In the genomic region with DNA sequence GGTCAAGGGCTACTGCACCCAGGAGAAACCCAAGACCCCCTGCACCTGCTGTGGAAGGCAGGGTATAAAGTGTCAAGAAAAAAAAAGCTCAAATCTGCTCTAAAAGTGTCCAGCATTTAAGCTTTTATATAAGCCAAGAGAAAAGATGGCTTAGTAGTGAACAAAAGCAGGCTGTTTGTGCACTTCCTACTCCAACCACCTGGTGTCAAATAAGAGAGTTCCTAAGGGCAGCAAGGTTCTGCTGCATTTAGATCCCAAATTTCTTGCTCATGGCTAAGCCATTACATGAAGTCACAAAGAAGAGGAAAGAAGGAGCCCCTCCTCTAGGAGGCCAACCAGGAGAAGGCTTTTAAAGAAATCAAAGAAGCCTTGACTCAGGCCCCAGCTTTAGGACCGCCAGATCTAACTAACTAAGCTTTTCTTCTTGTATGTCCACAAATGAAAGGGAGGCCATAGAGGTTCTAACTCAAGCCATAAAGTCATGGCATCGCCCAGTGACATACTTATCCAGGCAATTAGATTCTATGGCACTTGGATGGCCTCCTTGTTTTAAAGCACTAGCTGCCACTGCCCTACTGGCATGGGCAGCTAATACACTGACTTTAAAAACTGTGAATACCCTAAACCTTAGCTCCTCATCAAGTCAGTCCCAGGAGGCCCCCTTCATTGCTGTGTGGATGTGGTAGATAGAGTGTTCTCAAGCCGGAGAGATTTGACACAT, we compare ENCODE assay signal across 2 cellular contexts.
TF ChIP-seq lines count a peak whose summit lies in the region.

No MANE protein-coding gene starts in this region.

TF ChIP-seq in HCT116, 20 proteins besides CTCF, POLR2A, EP300 and RAD21:
- TF ChIP-seq, protein P1, sequence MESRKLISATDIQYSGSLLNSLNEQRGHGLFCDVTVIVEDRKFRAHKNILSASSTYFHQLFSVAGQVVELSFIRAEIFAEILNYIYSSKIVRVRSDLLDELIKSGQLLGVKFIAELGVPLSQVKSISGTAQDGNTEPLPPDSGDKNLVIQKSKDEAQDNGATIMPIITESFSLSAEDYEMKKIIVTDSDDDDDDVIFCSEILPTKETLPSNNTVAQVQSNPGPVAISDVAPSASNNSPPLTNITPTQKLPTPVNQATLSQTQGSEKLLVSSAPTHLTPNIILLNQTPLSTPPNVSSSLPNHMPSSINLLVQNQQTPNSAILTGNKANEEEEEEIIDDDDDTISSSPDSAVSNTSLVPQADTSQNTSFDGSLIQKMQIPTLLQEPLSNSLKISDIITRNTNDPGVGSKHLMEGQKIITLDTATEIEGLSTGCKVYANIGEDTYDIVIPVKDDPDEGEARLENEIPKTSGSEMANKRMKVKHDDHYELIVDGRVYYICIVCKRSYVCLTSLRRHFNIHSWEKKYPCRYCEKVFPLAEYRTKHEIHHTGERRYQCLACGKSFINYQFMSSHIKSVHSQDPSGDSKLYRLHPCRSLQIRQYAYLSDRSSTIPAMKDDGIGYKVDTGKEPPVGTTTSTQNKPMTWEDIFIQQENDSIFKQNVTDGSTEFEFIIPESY (IDR thresholded peaks at IDR 0.05; ENCODE audit: extremely low read depth, insufficient replicate concordance, low read length), result no peak
- TF ChIP-seq EZH2 (IDR thresholded peaks at IDR 0.05), result no peak
- TF ChIP-seq ZNF274 (IDR thresholded peaks at IDR 0.05; ENCODE audit: low read depth, low read length), result no peak
- no peak for TF ChIP-seq ZFX (IDR thresholded peaks at IDR 0.05)

TF ChIP-seq in SK-N-SH treated with all-trans-retinoic acid at 6 μM for 48 hours, 23 proteins besides CTCF, POLR2A, EP300 and RAD21:
- TF ChIP-seq, protein P2, sequence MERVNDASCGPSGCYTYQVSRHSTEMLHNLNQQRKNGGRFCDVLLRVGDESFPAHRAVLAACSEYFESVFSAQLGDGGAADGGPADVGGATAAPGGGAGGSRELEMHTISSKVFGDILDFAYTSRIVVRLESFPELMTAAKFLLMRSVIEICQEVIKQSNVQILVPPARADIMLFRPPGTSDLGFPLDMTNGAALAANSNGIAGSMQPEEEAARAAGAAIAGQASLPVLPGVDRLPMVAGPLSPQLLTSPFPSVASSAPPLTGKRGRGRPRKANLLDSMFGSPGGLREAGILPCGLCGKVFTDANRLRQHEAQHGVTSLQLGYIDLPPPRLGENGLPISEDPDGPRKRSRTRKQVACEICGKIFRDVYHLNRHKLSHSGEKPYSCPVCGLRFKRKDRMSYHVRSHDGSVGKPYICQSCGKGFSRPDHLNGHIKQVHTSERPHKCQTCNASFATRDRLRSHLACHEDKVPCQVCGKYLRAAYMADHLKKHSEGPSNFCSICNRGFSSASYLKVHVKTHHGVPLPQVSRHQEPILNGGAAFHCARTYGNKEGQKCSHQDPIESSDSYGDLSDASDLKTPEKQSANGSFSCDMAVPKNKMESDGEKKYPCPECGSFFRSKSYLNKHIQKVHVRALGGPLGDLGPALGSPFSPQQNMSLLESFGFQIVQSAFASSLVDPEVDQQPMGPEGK (CRISPR knock-in tag; IDR thresholded peaks at IDR 0.05; ENCODE audit: borderline replicate concordance), result no peak
- TF ChIP-seq ZFP3 (CRISPR knock-in tag; IDR thresholded peaks at IDR 0.05), result no peak
- no peak for TF ChIP-seq ESRRG (CRISPR knock-in tag; IDR thresholded peaks at IDR 0.05)
- TF ChIP-seq TCF4 (CRISPR knock-in tag; IDR thresholded peaks at IDR 0.05; ENCODE audit: borderline replicate concordance), result no peak
- TF ChIP-seq SNAI2 (CRISPR knock-in tag; IDR thresholded peaks at IDR 0.05), result no peak
- no peak for TF ChIP-seq GLIS3 (CRISPR knock-in tag; IDR thresholded peaks at IDR 0.05)
- TF ChIP-seq ISL1 (CRISPR knock-in tag; IDR thresholded peaks at IDR 0.05), result no peak
- no peak for TF ChIP-seq BACH2 (CRISPR knock-in tag; IDR thresholded peaks at IDR 0.05; ENCODE audit: borderline replicate concordance)
- TF ChIP-seq, protein P3, sequence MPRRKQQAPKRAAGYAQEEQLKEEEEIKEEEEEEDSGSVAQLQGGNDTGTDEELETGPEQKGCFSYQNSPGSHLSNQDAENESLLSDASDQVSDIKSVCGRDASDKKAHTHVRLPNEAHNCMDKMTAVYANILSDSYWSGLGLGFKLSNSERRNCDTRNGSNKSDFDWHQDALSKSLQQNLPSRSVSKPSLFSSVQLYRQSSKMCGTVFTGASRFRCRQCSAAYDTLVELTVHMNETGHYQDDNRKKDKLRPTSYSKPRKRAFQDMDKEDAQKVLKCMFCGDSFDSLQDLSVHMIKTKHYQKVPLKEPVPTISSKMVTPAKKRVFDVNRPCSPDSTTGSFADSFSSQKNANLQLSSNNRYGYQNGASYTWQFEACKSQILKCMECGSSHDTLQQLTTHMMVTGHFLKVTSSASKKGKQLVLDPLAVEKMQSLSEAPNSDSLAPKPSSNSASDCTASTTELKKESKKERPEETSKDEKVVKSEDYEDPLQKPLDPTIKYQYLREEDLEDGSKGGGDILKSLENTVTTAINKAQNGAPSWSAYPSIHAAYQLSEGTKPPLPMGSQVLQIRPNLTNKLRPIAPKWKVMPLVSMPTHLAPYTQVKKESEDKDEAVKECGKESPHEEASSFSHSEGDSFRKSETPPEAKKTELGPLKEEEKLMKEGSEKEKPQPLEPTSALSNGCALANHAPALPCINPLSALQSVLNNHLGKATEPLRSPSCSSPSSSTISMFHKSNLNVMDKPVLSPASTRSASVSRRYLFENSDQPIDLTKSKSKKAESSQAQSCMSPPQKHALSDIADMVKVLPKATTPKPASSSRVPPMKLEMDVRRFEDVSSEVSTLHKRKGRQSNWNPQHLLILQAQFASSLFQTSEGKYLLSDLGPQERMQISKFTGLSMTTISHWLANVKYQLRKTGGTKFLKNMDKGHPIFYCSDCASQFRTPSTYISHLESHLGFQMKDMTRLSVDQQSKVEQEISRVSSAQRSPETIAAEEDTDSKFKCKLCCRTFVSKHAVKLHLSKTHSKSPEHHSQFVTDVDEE (CRISPR knock-in tag; IDR thresholded peaks at IDR 0.05), result no peak
- no peak for TF ChIP-seq PPARA (CRISPR knock-in tag; IDR thresholded peaks at IDR 0.05; ENCODE audit: borderline replicate concordance)
- no peak for TF ChIP-seq ZNF565 (CRISPR knock-in tag; conservative IDR thresholded peaks at IDR 0.05; ENCODE audit: low read depth)
- TF ChIP-seq ZC3H10 (CRISPR knock-in tag; IDR thresholded peaks at IDR 0.05), result no peak
- TF ChIP-seq, protein P4, sequence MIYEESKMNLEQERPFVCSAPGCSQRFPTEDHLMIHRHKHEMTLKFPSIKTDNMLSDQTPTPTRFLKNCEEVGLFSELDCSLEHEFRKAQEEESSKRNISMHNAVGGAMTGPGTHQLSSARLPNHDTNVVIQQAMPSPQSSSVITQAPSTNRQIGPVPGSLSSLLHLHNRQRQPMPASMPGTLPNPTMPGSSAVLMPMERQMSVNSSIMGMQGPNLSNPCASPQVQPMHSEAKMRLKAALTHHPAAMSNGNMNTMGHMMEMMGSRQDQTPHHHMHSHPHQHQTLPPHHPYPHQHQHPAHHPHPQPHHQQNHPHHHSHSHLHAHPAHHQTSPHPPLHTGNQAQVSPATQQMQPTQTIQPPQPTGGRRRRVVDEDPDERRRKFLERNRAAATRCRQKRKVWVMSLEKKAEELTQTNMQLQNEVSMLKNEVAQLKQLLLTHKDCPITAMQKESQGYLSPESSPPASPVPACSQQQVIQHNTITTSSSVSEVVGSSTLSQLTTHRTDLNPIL (CRISPR knock-in tag; IDR thresholded peaks at IDR 0.05; ENCODE audit: low read depth), result no peak
